In the genomic region with DNA sequence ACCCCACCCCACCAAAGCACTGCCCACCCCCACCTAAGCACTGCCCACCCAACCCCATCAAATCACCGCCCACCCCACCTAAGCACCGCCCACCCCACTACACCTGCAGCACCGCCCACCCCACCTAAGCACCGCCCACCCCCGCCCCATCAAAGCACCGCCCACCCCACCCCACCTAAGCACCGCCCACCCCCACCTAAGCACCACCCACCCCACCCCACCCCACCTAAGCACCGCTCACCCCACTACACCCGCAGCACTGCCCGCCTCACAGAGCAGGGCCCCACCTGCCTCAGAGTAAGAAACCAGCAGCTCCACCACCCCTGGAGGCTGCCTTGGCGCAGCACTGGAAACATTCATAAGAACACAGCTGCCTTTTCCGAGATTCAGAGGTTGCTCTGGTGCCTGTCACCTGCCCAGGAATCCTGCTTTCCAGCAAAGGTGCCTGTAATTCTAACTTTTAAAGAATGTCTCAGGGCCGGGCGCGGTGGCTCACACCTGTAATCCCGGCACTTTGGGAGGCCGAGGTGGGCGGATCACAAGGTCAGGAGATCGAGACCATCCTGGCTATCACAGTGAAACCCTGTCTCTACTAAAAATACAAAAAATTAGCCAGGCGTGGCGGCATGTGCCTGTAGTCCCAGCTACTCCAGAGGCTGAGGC, we compare ENCODE assay signal across 1 cellular context.
TF ChIP-seq lines count a peak whose summit lies in the region.

No MANE protein-coding gene starts in this region.

TF ChIP-seq in HCT116, 20 proteins besides CTCF, POLR2A, EP300 and RAD21:
- TF ChIP-seq, protein P1, sequence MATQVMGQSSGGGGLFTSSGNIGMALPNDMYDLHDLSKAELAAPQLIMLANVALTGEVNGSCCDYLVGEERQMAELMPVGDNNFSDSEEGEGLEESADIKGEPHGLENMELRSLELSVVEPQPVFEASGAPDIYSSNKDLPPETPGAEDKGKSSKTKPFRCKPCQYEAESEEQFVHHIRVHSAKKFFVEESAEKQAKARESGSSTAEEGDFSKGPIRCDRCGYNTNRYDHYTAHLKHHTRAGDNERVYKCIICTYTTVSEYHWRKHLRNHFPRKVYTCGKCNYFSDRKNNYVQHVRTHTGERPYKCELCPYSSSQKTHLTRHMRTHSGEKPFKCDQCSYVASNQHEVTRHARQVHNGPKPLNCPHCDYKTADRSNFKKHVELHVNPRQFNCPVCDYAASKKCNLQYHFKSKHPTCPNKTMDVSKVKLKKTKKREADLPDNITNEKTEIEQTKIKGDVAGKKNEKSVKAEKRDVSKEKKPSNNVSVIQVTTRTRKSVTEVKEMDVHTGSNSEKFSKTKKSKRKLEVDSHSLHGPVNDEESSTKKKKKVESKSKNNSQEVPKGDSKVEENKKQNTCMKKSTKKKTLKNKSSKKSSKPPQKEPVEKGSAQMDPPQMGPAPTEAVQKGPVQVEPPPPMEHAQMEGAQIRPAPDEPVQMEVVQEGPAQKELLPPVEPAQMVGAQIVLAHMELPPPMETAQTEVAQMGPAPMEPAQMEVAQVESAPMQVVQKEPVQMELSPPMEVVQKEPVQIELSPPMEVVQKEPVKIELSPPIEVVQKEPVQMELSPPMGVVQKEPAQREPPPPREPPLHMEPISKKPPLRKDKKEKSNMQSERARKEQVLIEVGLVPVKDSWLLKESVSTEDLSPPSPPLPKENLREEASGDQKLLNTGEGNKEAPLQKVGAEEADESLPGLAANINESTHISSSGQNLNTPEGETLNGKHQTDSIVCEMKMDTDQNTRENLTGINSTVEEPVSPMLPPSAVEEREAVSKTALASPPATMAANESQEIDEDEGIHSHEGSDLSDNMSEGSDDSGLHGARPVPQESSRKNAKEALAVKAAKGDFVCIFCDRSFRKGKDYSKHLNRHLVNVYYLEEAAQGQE (IDR thresholded peaks at IDR 0.05; ENCODE audit: low read depth), result no peak
- TF ChIP-seq EZH2phosphoT487 (IDR thresholded peaks at IDR 0.05; ENCODE audit: borderline replicate concordance), result no peak
- no peak for TF ChIP-seq SIN3A (IDR thresholded peaks at IDR 0.05; ENCODE audit: low read depth)
- TF ChIP-seq ZFX (IDR thresholded peaks at IDR 0.05), result no peak
- no peak for TF ChIP-seq SP1 (IDR thresholded peaks at IDR 0.05; ENCODE audit: low read depth)
- no peak for TF ChIP-seq TCF7L2 (IDR thresholded peaks at IDR 0.05; ENCODE audit: borderline replicate concordance, extremely low read depth, insufficient read depth, insufficient read length)
- no peak for TF ChIP-seq EGR1 (IDR thresholded peaks at IDR 0.05; ENCODE audit: low read depth)
- TF ChIP-seq CEBPB (IDR thresholded peaks at IDR 0.05; ENCODE audit: low read depth), result no peak
- TF ChIP-seq SRF (IDR thresholded peaks at IDR 0.05; ENCODE audit: low read depth), result no peak
- TF ChIP-seq CBX3 (IDR thresholded peaks at IDR 0.05; ENCODE audit: low read depth), result no peak
- no peak for TF ChIP-seq YY1 (IDR thresholded peaks at IDR 0.05; ENCODE audit: extremely low read depth, insufficient replicate concordance, low read depth, low read length)
